Comparison of ENCODE assay signal across 1 cellular context in the genomic region with DNA sequence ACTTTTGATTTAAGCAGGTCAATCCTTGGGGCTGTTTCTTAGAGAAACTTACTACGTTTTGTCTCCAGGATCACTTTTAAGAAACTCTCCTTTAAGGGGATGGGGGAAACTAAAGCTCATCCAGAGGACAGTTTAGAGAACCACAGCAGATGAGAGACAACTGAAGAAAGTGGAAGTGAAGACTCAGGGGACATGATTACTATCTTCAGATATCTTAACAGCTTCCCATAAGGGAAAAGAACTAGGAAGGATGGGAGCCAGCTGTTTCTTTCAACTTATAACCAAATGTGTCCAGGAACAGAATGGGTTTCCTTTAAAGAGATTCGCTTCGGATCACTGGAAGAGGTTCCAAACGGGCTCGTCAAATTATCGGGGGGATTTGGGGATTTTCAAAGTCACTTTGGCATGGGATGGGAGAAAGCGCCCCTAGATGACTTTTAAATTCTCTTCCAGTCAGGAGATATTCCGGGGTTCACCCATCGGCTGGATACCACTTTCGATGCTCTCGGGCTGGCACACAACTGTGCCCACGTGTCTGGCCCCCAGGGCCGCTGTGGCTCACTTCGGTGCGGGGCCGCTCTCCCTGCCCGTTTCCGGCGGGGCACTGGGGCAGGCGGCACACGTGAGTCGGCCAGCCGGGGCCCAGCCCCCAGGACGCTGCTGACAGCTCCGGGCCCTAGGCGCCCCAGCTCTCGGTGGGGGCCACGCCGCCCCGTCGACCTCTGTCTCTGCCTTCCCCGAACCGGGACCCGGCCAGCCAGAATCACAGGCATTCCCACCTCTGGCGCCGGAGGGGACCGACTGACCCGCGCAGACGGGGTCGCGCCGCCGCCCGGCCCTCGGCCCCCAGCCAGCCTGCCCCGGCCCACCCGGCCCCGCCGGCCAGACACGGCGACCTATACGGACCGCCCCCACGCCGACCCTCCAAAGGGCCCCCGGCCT.
TF ChIP-seq lines count a peak whose summit lies in the region.

No MANE protein-coding gene starts in this region.

TF ChIP-seq in K562, 482 proteins besides CTCF, POLR2A, EP300 and RAD21 (continued from another document):
- TF ChIP-seq, protein P1, sequence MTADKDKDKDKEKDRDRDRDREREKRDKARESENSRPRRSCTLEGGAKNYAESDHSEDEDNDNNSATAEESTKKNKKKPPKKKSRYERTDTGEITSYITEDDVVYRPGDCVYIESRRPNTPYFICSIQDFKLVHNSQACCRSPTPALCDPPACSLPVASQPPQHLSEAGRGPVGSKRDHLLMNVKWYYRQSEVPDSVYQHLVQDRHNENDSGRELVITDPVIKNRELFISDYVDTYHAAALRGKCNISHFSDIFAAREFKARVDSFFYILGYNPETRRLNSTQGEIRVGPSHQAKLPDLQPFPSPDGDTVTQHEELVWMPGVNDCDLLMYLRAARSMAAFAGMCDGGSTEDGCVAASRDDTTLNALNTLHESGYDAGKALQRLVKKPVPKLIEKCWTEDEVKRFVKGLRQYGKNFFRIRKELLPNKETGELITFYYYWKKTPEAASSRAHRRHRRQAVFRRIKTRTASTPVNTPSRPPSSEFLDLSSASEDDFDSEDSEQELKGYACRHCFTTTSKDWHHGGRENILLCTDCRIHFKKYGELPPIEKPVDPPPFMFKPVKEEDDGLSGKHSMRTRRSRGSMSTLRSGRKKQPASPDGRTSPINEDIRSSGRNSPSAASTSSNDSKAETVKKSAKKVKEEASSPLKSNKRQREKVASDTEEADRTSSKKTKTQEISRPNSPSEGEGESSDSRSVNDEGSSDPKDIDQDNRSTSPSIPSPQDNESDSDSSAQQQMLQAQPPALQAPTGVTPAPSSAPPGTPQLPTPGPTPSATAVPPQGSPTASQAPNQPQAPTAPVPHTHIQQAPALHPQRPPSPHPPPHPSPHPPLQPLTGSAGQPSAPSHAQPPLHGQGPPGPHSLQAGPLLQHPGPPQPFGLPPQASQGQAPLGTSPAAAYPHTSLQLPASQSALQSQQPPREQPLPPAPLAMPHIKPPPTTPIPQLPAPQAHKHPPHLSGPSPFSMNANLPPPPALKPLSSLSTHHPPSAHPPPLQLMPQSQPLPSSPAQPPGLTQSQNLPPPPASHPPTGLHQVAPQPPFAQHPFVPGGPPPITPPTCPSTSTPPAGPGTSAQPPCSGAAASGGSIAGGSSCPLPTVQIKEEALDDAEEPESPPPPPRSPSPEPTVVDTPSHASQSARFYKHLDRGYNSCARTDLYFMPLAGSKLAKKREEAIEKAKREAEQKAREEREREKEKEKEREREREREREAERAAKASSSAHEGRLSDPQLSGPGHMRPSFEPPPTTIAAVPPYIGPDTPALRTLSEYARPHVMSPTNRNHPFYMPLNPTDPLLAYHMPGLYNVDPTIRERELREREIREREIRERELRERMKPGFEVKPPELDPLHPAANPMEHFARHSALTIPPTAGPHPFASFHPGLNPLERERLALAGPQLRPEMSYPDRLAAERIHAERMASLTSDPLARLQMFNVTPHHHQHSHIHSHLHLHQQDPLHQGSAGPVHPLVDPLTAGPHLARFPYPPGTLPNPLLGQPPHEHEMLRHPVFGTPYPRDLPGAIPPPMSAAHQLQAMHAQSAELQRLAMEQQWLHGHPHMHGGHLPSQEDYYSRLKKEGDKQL (CRISPR knock-in tag; IDR thresholded peaks at IDR 0.05; ENCODE audit: borderline replicate concordance) = no peak
- TF ChIP-seq NR3C1 (CRISPR knock-in tag; IDR thresholded peaks at IDR 0.05) (0 out of 2 replicates have a peak, but pooled peaks have one; percentile 14), NFYB (IDR thresholded peaks at IDR 0.05; ENCODE audit: extremely low read depth, insufficient read length) (no peak), ZNF318 (IDR thresholded peaks at IDR 0.05; ENCODE audit: borderline replicate concordance in 1 of 2, low read depth in 1 of 2) (no peak), BRD4 (IDR thresholded peaks at IDR 0.05) (no peak), PCBP1 (IDR thresholded peaks at IDR 0.05; ENCODE audit: low read depth, low read length, poor library complexity, severe bottlenecking) (no peak), MBD1 (CRISPR knock-in tag; IDR thresholded peaks at IDR 0.05) (no peak), NR0B1 (IDR thresholded peaks at IDR 0.05; ENCODE audit: partially characterized antibody) (no peak), DMBX1 (CRISPR knock-in tag; IDR thresholded peaks at IDR 0.05; ENCODE audit: borderline replicate concordance) (no peak), TAF9B (IDR thresholded peaks at IDR 0.05; ENCODE audit: partially characterized antibody) (no peak), HNRNPLL (IDR thresholded peaks at IDR 0.05; ENCODE audit: low read depth, low read length, poor library complexity, severe bottlenecking) (no peak), HDAC3 (IDR thresholded peaks at IDR 0.05; ENCODE audit: borderline replicate concordance, partially characterized antibody) (no peak), ZNF766 (CRISPR knock-in tag; conservative IDR thresholded peaks at IDR 0.05) (peak; percentile 15; the same call in 1 of the 2 replicates)
- TF ChIP-seq, protein P2, sequence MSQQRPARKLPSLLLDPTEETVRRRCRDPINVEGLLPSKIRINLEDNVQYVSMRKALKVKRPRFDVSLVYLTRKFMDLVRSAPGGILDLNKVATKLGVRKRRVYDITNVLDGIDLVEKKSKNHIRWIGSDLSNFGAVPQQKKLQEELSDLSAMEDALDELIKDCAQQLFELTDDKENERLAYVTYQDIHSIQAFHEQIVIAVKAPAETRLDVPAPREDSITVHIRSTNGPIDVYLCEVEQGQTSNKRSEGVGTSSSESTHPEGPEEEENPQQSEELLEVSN (IDR thresholded peaks at IDR 0.05; ENCODE audit: borderline replicate concordance in 1 of 2, extremely low read depth in 1 of 2, insufficient read depth in 1 of 2, insufficient read length in 1 of 2, low read depth in 1 of 2, low read length in 1 of 2, poor library complexity in 1 of 2, severe bottlenecking in 1 of 2) = peak; percentile 53 to 72
- TF ChIP-seq, protein P3, sequence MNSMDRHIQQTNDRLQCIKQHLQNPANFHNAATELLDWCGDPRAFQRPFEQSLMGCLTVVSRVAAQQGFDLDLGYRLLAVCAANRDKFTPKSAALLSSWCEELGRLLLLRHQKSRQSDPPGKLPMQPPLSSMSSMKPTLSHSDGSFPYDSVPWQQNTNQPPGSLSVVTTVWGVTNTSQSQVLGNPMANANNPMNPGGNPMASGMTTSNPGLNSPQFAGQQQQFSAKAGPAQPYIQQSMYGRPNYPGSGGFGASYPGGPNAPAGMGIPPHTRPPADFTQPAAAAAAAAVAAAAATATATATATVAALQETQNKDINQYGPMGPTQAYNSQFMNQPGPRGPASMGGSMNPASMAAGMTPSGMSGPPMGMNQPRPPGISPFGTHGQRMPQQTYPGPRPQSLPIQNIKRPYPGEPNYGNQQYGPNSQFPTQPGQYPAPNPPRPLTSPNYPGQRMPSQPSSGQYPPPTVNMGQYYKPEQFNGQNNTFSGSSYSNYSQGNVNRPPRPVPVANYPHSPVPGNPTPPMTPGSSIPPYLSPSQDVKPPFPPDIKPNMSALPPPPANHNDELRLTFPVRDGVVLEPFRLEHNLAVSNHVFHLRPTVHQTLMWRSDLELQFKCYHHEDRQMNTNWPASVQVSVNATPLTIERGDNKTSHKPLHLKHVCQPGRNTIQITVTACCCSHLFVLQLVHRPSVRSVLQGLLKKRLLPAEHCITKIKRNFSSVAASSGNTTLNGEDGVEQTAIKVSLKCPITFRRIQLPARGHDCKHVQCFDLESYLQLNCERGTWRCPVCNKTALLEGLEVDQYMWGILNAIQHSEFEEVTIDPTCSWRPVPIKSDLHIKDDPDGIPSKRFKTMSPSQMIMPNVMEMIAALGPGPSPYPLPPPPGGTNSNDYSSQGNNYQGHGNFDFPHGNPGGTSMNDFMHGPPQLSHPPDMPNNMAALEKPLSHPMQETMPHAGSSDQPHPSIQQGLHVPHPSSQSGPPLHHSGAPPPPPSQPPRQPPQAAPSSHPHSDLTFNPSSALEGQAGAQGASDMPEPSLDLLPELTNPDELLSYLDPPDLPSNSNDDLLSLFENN (IDR thresholded peaks at IDR 0.05; ENCODE audit: low read depth in 2 of 2, low read length in 2 of 2) = no peak
